ENCODE assay signal across 23 cellular contexts in the genomic region with DNA sequence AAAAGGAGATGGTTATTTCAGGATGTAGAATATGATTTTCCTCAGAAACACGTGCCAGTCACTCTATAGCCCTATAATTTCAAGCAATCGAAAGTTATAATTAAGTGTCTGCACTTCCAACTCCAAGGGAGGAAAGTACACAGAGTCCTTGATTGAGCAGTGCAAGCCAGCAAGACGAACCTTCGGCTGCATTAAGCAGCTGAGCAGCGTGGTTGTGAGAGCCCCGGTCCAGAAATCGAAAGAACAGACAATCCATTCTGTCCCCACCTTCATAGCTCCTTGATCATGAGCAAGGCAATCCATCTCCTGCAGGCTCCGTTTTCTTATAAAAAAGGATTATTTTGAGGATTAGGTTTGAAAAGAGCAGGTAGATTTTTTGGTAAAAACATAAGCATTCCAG.
A peak's percentile ranks its signal among the peaks of the same experiment; 100 is the strongest.
DNase-seq lines count a peak whose midpoint lies in the region; ATAC-seq, FAIRE-seq and TF ChIP-seq lines count a peak whose summit lies in the region.
"Had no signal": no experiment of that assay in that cellular context is flagged by ENCODE, and none has a peak within 500 bp of the region (broad histone marks: within the 10 kb centered on the region; RNA-seq: fewer than 3 reads in every experiment).

No MANE protein-coding gene starts in this region.

- no peak for ATAC-seq in naive thymus-derived CD4-positive, alpha-beta T cell
- ATAC-seq: A549 had no signal

- CTCF ChIA-PET in SK-N-SH (lab: Yijun Ruan, JAX) = interaction anchor here (0.7 kb wide), 1 partner anchor 17 kb away, joined by 3 read pairs; no protein-coding TSS in a partner anchor
- CTCF ChIA-PET in naive thymus-derived CD4-positive, alpha-beta T cell (lab: Charles Lee) = no interaction called here

- H3K79me2 ChIP-seq in SK-N-SH (ENCODE audit: insufficient read depth) (no peaks in the 10 kb centered on the region), hepatocyte (no peaks in the 10 kb centered on the region)

- H3K27ac ChIP-seq in SK-N-SH (ENCODE audit: low read depth in 2 of 2, low read length in 1 of 2) = no peak overlapping the region
- no peak overlapping the region for H3K27ac ChIP-seq in hepatocyte
- H3K27ac ChIP-seq in naive thymus-derived CD4-positive, alpha-beta T cell (ENCODE audit: low read depth, low read length) = no peak overlapping the region
- H3K27ac ChIP-seq: A549 had no signal

- peaks cover 32% of the 10 kb centered on the region for H3K27me3 ChIP-seq in SK-N-SH (ENCODE audit: insufficient read depth)
- no peaks in the 10 kb centered on the region for H3K27me3 ChIP-seq in hepatocyte
- no peaks in the 10 kb centered on the region for H3K27me3 ChIP-seq in naive thymus-derived CD4-positive, alpha-beta T cell (ENCODE audit: control insufficient read depth in 2 of 2, insufficient read depth in 2 of 2, low read length in 2 of 2)

- no peak overlapping the region; a peak in 1 of 4 replicates for H3K4me3 ChIP-seq in SK-N-SH (ENCODE audit: low read depth in 2 of 2, low read length in 1 of 2)
- no peak overlapping the region for H3K4me3 ChIP-seq in hepatocyte
- no peak overlapping the region for H3K4me3 ChIP-seq in naive thymus-derived CD4-positive, alpha-beta T cell (ENCODE audit: low read length)
- H3K4me3 ChIP-seq: A549, HAP-1 had no signal

- POLR2A ChIA-PET in SK-N-SH (lab: Yijun Ruan, JAX) = no interaction called here
- POLR2A ChIA-PET in naive thymus-derived CD4-positive, alpha-beta T cell (lab: Charles Lee) = no interaction called here

- no peak for TF ChIP-seq RAD21 in SK-N-SH (IDR thresholded peaks at IDR 0.05; ENCODE audit: low read length)

- H2AFZ ChIP-seq in SK-N-SH (ENCODE audit: low read depth) = no peak overlapping the region
- H2AFZ ChIP-seq in hepatocyte = no peak overlapping the region

- H3K9me3 ChIP-seq in SK-N-SH = no peaks in the 10 kb centered on the region
- no peaks in the 10 kb centered on the region for H3K9me3 ChIP-seq in hepatocyte (ENCODE audit: low read depth)
- H3K9me3 ChIP-seq in naive thymus-derived CD4-positive, alpha-beta T cell (ENCODE audit: control insufficient read depth in 2 of 3, low read length in 3 of 3) = no peaks in the 10 kb centered on the region
- H3K9me3 ChIP-seq: A549, HAP-1 had no signal

- TF ChIP-seq EP300 in SK-N-SH (IDR thresholded peaks at IDR 0.05; ENCODE audit: borderline replicate concordance in 1 of 2, low read depth in 1 of 2, low read length in 1 of 2) = no peak

- DNase-seq in D721Med (ENCODE audit: insufficient read length, low spot score) (no peak), SK-N-SH (no peak), fibroblast of peridontal ligament (ENCODE audit: extremely low read depth) (peak; percentile 9), superior temporal gyrus (ENCODE audit: extremely low spot score) (peak; percentile 50), hepatocyte (ENCODE audit: low spot score) (no peak), OCI-M1 (lab: John Stamatoyannopoulos, UW) (no peak)
- DNase-seq in naive thymus-derived CD4-positive, alpha-beta T cell = no peak
- DNase-seq: 8988T; ACHN; AML-193; C1 segment of cervical spinal cord; Calu3; CD4-positive, alpha-beta memory T cell; COR-L47; DMS153; DND-41; GOT3; HFFc6 had no signal

- no peak overlapping the region for H3K9ac ChIP-seq in SK-N-SH

- intact Hi-C loops in naive thymus-derived CD4-positive, alpha-beta T cell (cut with micrococcal nuclease) = no loop called here

- H3K4me1 ChIP-seq in SK-N-SH (ENCODE audit: control insufficient read depth in 1 of 2, insufficient read depth in 2 of 2, low read depth in 1 of 2, low read length in 1 of 2) (no peaks in the 10 kb centered on the region), hepatocyte (ENCODE audit: insufficient read depth) (no peaks in the 10 kb centered on the region)
- H3K4me1 ChIP-seq in naive thymus-derived CD4-positive, alpha-beta T cell (ENCODE audit: control insufficient read depth in 2 of 2, insufficient read depth in 2 of 2, low read length in 2 of 2) = no peaks in the 10 kb centered on the region
- H3K4me1 ChIP-seq: A549, HAP-1 had no signal

- H3K9me2 ChIP-seq in SK-N-SH (no peaks in the 10 kb centered on the region), hepatocyte (replicated peaks; ENCODE audit: insufficient read depth) (no peaks in the 10 kb centered on the region)

- no peaks in the 10 kb centered on the region for H3K36me3 Mint-ChIP-seq in naive thymus-derived CD4-positive, alpha-beta T cell
- H3K36me3 Mint-ChIP-seq: CD4-positive, alpha-beta memory T cell had no signal

- peaks cover 0 to 1% (median 0%) of the 10 kb centered on the region in 11 donors for H3K9me3 Mint-ChIP-seq in naive thymus-derived CD4-positive, alpha-beta T cell
- H3K9me3 Mint-ChIP-seq: CD4-positive, alpha-beta memory T cell; HFFc6 had no signal

- H3K4me3 Mint-ChIP-seq in naive thymus-derived CD4-positive, alpha-beta T cell = no peak overlapping the region
- H3K4me3 Mint-ChIP-seq: CD4-positive, alpha-beta memory T cell; HFFc6 had no signal

- H3K27ac Mint-ChIP-seq in naive thymus-derived CD4-positive, alpha-beta T cell = no peak overlapping the region
- H3K27ac Mint-ChIP-seq: CD4-positive, alpha-beta memory T cell; HFFc6 had no signal

- H3K36me3 ChIP-seq in SK-N-SH (replicated peaks in 1 of 2; ENCODE audit: control insufficient read depth in 1 of 2, insufficient read depth in 2 of 2, low read length in 1 of 2) (no peaks in the 10 kb centered on the region), hepatocyte (replicated peaks; ENCODE audit: insufficient read depth, low read depth) (no peaks in the 10 kb centered on the region)
- no peaks in the 10 kb centered on the region for H3K36me3 ChIP-seq in naive thymus-derived CD4-positive, alpha-beta T cell (ENCODE audit: control insufficient read depth in 2 of 3, insufficient read depth in 3 of 3, low read length in 3 of 3)
- H3K36me3 ChIP-seq: HAP-1 had no signal

- peaks cover 0 to 11% (median 7%) of the 10 kb centered on the region in 5 donors for H3K27me3 Mint-ChIP-seq in naive thymus-derived CD4-positive, alpha-beta T cell

- no peaks in the 10 kb centered on the region for H3F3A ChIP-seq in SK-N-SH (replicated peaks; ENCODE audit: insufficient read depth)

- H4K20me1 ChIP-seq in SK-N-SH (ENCODE audit: insufficient read depth) = no peaks in the 10 kb centered on the region
- no peaks in the 10 kb centered on the region for H4K20me1 ChIP-seq in hepatocyte (ENCODE audit: insufficient read depth, poor library complexity, severe bottlenecking)

- TF ChIP-seq CTCF in D721Med (IDR thresholded peaks at IDR 0.05; ENCODE audit: insufficient read depth, missing control alignments) (no peak), SK-N-SH (IDR thresholded peaks at IDR 0.05) (no peak), hepatocyte (IDR thresholded peaks at IDR 0.05; ENCODE audit: poor library complexity) (no peak)

- H3K4me2 ChIP-seq in SK-N-SH (peak overlapping the region; percentile 39; the same call in 1 of the 2 replicates), hepatocyte (no peak overlapping the region)
- H3K4me2 ChIP-seq: A549 had no signal

- H3K4me1 Mint-ChIP-seq in naive thymus-derived CD4-positive, alpha-beta T cell = peaks cover 0 to 12% (median 0%) of the 10 kb centered on the region in 7 donors

- FAIRE-seq in D721Med (lab: Jason Lieb, UNC) = peak; percentile 93
- FAIRE-seq: A549, G401.6, GM12892, H54 had no signal

- WGBS in SK-N-SH (ENCODE audit: low lambda C conversion rate) = 0% methylated on average over 8 of the region's 8 CpGs
- WGBS in hepatocyte (ENCODE audit: low lambda C conversion rate, missing lambda C conversion rate) = 92% methylated on average over 8 of the region's 8 CpGs

TF ChIP-seq in SK-N-SH, 30 proteins besides CTCF, POLR2A, EP300 and RAD21 (continues in another document):
- TF ChIP-seq POLR2AphosphoS5 (IDR thresholded peaks at IDR 0.05; ENCODE audit: low read depth, low read length) (no peak), FOXJ3 (CRISPR knock-in tag; IDR thresholded peaks at IDR 0.05) (no peak), MEF2A (IDR thresholded peaks at IDR 0.05; ENCODE audit: borderline replicate concordance, low read depth) (no peak), TCF12 (IDR thresholded peaks at IDR 0.05) (no peak), ELF1 (IDR thresholded peaks at IDR 0.05) (no peak), NFIC (IDR thresholded peaks at IDR 0.05; ENCODE audit: borderline replicate concordance) (no peak), JUND (IDR thresholded peaks at IDR 0.05) (no peak), RCOR1 (IDR thresholded peaks at IDR 0.05; ENCODE audit: low read length) (no peak), NRF1 (IDR thresholded peaks at IDR 0.05; ENCODE audit: low read depth, low read length) (no peak), CHD2 (IDR thresholded peaks at IDR 0.05; ENCODE audit: low read length, partially characterized antibody) (no peak), RFX5 (IDR thresholded peaks at IDR 0.05; ENCODE audit: low read length) (no peak), MXI1 (IDR thresholded peaks at IDR 0.05; ENCODE audit: low read depth, low read length) (no peak)
- TF ChIP-seq, protein P1, sequence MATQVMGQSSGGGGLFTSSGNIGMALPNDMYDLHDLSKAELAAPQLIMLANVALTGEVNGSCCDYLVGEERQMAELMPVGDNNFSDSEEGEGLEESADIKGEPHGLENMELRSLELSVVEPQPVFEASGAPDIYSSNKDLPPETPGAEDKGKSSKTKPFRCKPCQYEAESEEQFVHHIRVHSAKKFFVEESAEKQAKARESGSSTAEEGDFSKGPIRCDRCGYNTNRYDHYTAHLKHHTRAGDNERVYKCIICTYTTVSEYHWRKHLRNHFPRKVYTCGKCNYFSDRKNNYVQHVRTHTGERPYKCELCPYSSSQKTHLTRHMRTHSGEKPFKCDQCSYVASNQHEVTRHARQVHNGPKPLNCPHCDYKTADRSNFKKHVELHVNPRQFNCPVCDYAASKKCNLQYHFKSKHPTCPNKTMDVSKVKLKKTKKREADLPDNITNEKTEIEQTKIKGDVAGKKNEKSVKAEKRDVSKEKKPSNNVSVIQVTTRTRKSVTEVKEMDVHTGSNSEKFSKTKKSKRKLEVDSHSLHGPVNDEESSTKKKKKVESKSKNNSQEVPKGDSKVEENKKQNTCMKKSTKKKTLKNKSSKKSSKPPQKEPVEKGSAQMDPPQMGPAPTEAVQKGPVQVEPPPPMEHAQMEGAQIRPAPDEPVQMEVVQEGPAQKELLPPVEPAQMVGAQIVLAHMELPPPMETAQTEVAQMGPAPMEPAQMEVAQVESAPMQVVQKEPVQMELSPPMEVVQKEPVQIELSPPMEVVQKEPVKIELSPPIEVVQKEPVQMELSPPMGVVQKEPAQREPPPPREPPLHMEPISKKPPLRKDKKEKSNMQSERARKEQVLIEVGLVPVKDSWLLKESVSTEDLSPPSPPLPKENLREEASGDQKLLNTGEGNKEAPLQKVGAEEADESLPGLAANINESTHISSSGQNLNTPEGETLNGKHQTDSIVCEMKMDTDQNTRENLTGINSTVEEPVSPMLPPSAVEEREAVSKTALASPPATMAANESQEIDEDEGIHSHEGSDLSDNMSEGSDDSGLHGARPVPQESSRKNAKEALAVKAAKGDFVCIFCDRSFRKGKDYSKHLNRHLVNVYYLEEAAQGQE (IDR thresholded peaks at IDR 0.05; ENCODE audit: low read depth, low read length) = no peak
- TF ChIP-seq, protein P2, sequence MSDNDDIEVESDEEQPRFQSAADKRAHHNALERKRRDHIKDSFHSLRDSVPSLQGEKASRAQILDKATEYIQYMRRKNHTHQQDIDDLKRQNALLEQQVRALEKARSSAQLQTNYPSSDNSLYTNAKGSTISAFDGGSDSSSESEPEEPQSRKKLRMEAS (IDR thresholded peaks at IDR 0.05; ENCODE audit: low read depth) = no peak

Comparison
In these comparisons a context has a peak if more than half of its experiments do, and no peak if none do; other contexts are left out.
1. DNase-seq: peak in fibroblast of peridontal ligament (single experiment) and superior temporal gyrus (single experiment); none in D721Med (single experiment), SK-N-SH (single experiment), hepatocyte (single experiment), naive thymus-derived CD4-positive, alpha-beta T cell (0 of 9) and OCI-M1 (single experiment).